In the genomic region with DNA sequence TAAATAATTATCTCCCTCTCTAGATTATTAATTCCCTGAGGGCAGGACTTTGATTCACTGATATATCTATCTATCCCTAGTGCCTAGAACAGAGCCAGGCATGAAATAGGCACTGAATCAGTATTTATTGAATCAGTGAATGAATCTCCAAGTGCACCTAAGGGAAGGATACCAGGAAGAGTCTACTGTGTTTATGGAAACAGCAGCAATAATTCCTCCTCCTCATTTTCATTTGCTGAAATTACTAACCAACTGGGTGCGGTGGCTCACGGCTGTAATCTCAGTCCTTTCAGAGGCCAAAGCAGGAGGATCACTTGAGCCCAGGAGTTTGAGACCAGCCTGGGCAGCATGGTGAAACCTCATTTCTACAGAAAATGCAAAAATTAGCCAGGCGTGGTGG, we compare ENCODE assay signal across 30 cellular contexts.
"Had no signal": no experiment of that assay in that cellular context is flagged by ENCODE, and none has a peak within 500 bp of the region (broad histone marks: within the 10 kb centered on the region; RNA-seq: fewer than 3 reads in every experiment).

No MANE protein-coding gene starts in this region.

- H3K27me3 ChIP-seq: brain microvascular endothelial cell, cardiac muscle cell had no signal

- H3K27me3 Mint-ChIP-seq: activated naive CD8-positive, alpha-beta T cell had no signal

- H3K4me1 Mint-ChIP-seq: activated B cell treated with CpG ODN at 0.5 μM for 24 hours; activated naive CD4-positive, alpha-beta T cell treated with anti-CD3 and anti-CD28 coated beads, Interleukin-2, amount 10 ng/mL, durations not matched to agents 7 days and 5 days had no signal

- H3K4me3 Mint-ChIP-seq: activated B cell treated with CpG ODN at 0.5 μM for 24 hours; activated CD4-positive, alpha-beta memory T cell treated with anti-CD3 and anti-CD28 coated beads for 36 hours; activated naive CD4-positive, alpha-beta T cell treated with anti-CD3 and anti-CD28 coated beads, Interleukin-2, amount 10 ng/mL, durations not matched to agents 7 days and 5 days; activated naive CD8-positive, alpha-beta T cell had no signal

- H3K27ac Mint-ChIP-seq: activated B cell treated with CpG ODN at 0.5 μM for 24 hours; activated CD4-positive, alpha-beta memory T cell treated with anti-CD3 and anti-CD28 coated beads for 36 hours; activated naive CD4-positive, alpha-beta T cell treated with anti-CD3 and anti-CD28 coated beads, Interleukin-2, amount 10 ng/mL, durations not matched to agents 7 days and 5 days; activated naive CD8-positive, alpha-beta T cell had no signal

- H3K36me3 ChIP-seq: brain microvascular endothelial cell, cardiac muscle cell had no signal

- H3K36me3 Mint-ChIP-seq: activated CD4-positive, alpha-beta memory T cell treated with anti-CD3 and anti-CD28 coated beads for 36 hours; activated naive CD4-positive, alpha-beta T cell treated with anti-CD3 and anti-CD28 coated beads, Interleukin-2, amount 10 ng/mL, durations not matched to agents 7 days and 5 days; activated naive CD8-positive, alpha-beta T cell had no signal

- DNase-seq: activated B cell treated with CpG ODN at 0.5 μM for 24 hours; activated CD4-positive, alpha-beta memory T cell treated with anti-CD3 and anti-CD28 coated beads for 36 hours; activated CD4-positive, alpha-beta T cell treated with anti-CD3 and anti-CD28 coated beads for 4 hours; activated CD4-positive, alpha-beta T cell treated with anti-CD3 and anti-CD28 coated beads, Interleukin-2, amount 50 U/mL, for 1 hour; activated CD4-positive, CD25-positive, alpha-beta regulatory T cell treated with anti-CD3 and anti-CD28 coated beads, Interleukin-2, amount 50 U/mL, for 72 hours; activated CD8-positive, alpha-beta memory T cell treated with anti-CD3 and anti-CD28 coated beads, Interleukin-2, amount 50 U/mL, for 4 hours; activated effector memory CD4-positive, alpha-beta T cell treated with Interleukin-2 at 50 U/mL for 16 hours; activated naive CD4-positive, alpha-beta T cell treated with anti-CD3 and anti-CD28 coated beads, Interleukin-2, amount 10 ng/mL, durations not matched to agents 7 days and 5 days; activated T-cell treated with anti-CD3 and anti-CD28 coated beads for 4 hours; activated T-cell treated with anti-CD3 and anti-CD28 coated beads, Interleukin-2, amount 50 U/mL, for 48 hours; amniotic stem cell; brain microvascular endothelial cell; NCI-H1092 treated with DMSO at 0.1 percent for 48 hours; NCI-H1417; NCI-H146; NCI-H187; NCI-H2029 treated with DMSO at 0.1 percent for 48 hours; NCI-H2107; NCI-H526; NCI-H748 treated with DMSO at 0.1 percent for 48 hours; NK-92 treated with Interleukin-12 subunit alpha and Interleukin-12 subunit beta, amount 100 ng/mL, for 24 hours; PC-3; Right ventricle myocardium superior; SW 1271; T-helper 1 cell; T-helper 2 cell; T-helper 9 cell had no signal

- H3K27ac ChIP-seq: brain microvascular endothelial cell, cardiac muscle cell had no signal

- ATAC-seq: K562, PC-3 had no signal

- H3K4me3 ChIP-seq: cardiac muscle cell, K562 had no signal

- H3K9me3 Mint-ChIP-seq: activated B cell treated with CpG ODN at 0.5 μM for 24 hours; activated CD4-positive, alpha-beta memory T cell treated with anti-CD3 and anti-CD28 coated beads for 36 hours; activated naive CD4-positive, alpha-beta T cell treated with anti-CD3 and anti-CD28 coated beads, Interleukin-2, amount 10 ng/mL, durations not matched to agents 7 days and 5 days had no signal
